28 cellular contexts compared by ENCODE assay signal in genomic region chr14:106134901-106135300, GRCh38.
"Had no signal": no experiment of that assay in that cellular context is flagged by ENCODE, and none has a peak within 500 bp of the region (broad histone marks: within the 10 kb centered on the region; RNA-seq: fewer than 3 reads in every experiment).

No MANE protein-coding gene starts in this region.

- H3K9me3 ChIP-seq: colonic mucosa, gastrocnemius medialis, lower lobe of right lung, neutrophil, stomach, tibial artery had no signal

- H3K27ac ChIP-seq: colonic mucosa, epithelial cell of prostate, gastrocnemius medialis, lower lobe of right lung, neutrophil, parathyroid adenoma, stomach, tibial artery had no signal

- H3K27me3 ChIP-seq: colonic mucosa, gastrocnemius medialis, tibial artery had no signal

- ATAC-seq: esophagus mucosa; gastrocnemius medialis; left ventricle myocardium superior; lower lobe of right lung; natural killer cell treated with Interleukin-12 subunit alpha and Interleukin-12 subunit beta and Interleukin-15 and Interleukin-18, amount 100 ng/mL, for 72 hours; sciatic nerve had no signal

- FAIRE-seq: keratinocyte had no signal

- H3K4me1 ChIP-seq: colonic mucosa, gastrocnemius medialis, lower lobe of right lung, parathyroid adenoma, stomach, tibial artery had no signal

- H3K4me3 Mint-ChIP-seq: dendritic cell treated with granulocyte-macrophage colony-stimulating factor and Interleukin-4, amounts not matched to agents 40 ng/mL and 50 ng/mL, for 4 days; endodermal cell; memory B cell; natural killer cell treated with Interleukin-12 subunit alpha and Interleukin-12 subunit beta and Interleukin-15 and Interleukin-18, amount 100 ng/mL, for 72 hours; neural crest cell; type B pancreatic cell had no signal

- H3K9me3 Mint-ChIP-seq: dendritic cell treated with granulocyte-macrophage colony-stimulating factor and Interleukin-4, amounts not matched to agents 40 ng/mL and 50 ng/mL, for 4 days; memory B cell; natural killer cell treated with Interleukin-12 subunit alpha and Interleukin-12 subunit beta and Interleukin-15 and Interleukin-18, amount 100 ng/mL, for 72 hours; type B pancreatic cell had no signal

- H3K36me3 ChIP-seq: colonic mucosa, gastrocnemius medialis, lower lobe of right lung, neutrophil, stomach, tibial artery had no signal

- DNase-seq: colonic mucosa; effector CD8-positive, alpha-beta T cell; endodermal cell; foreskin fibroblast; gastrocnemius medialis; head of caudate nucleus; left ventricle myocardium superior; lower lobe of right lung; stimulated activated CD4-positive, alpha-beta T cell treated with anti-CD3 and anti-CD28 coated beads, Interleukin-12 subunit alpha, Interleukin-12 subunit beta, amount 100 ng/mL, for 4 hours; stimulated activated CD4-positive, alpha-beta T cell treated with anti-CD3 and anti-CD28 coated beads, Interleukin-1b, Interleukin-23, amount 100 ng/mL, for 48 hours; stimulated activated CD4-positive, alpha-beta T cell treated with anti-CD3 and anti-CD28 coated beads, Interleukin-4, amount 100 ng/mL, for 1 hour; stimulated activated CD8-positive, alpha-beta memory T cell treated with anti-CD3 and anti-CD28 coated beads, Interleukin-4, amount 100 ng/mL, for 48 hours; stimulated activated naive CD4-positive, alpha-beta T cell; stomach; tibial artery had no signal

- H3K27me3 Mint-ChIP-seq: memory B cell, progenitor cell of endocrine pancreas, type B pancreatic cell had no signal

- H3K27ac Mint-ChIP-seq: dendritic cell treated with granulocyte-macrophage colony-stimulating factor and Interleukin-4, amounts not matched to agents 40 ng/mL and 50 ng/mL, for 4 days; endodermal cell; memory B cell; natural killer cell treated with Interleukin-12 subunit alpha and Interleukin-12 subunit beta and Interleukin-15 and Interleukin-18, amount 100 ng/mL, for 72 hours; progenitor cell of endocrine pancreas; type B pancreatic cell had no signal

- H3K36me3 Mint-ChIP-seq: memory B cell; natural killer cell treated with Interleukin-12 subunit alpha and Interleukin-12 subunit beta and Interleukin-15 and Interleukin-18, amount 100 ng/mL, for 72 hours; type B pancreatic cell had no signal

- H3K4me3 ChIP-seq: colonic mucosa, gastrocnemius medialis, lower lobe of right lung, smooth muscle cell, stomach, tibial artery had no signal

- H3K4me1 Mint-ChIP-seq: endodermal cell, memory B cell, neural crest cell had no signal
